In the genomic region with DNA sequence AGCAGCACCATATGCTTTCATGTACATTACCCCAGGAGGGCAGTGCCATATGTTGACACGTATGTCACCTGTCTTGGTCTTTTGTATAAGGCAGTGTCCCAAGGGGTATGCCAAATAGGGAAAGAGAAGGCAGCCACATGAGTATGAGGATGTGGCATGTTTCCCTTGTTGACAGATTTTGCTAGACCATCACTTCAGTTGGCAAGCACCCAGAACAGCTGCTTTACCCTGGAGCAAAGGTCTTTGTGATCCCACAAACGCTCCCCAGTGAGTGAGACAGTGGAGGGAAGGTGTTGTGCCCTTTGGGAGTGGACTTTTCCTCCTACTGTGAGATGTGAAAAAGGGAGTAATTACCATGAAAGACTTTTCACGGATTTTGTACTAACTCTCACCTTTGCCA, we compare ENCODE assay signal across 25 cellular contexts.
DNase-seq lines count a peak whose midpoint lies in the region; ATAC-seq and TF ChIP-seq lines count a peak whose summit lies in the region.
"Had no signal": no experiment of that assay in that cellular context is flagged by ENCODE, and none has a peak within 500 bp of the region (broad histone marks: within the 10 kb centered on the region; RNA-seq: fewer than 3 reads in every experiment).

No MANE protein-coding gene starts in this region.

- H3K4me1 ChIP-seq in BE2C (no peaks in the 10 kb centered on the region), tibial artery (no peaks in the 10 kb centered on the region)
- H3K4me1 ChIP-seq: foreskin keratinocyte had no signal

- no peak for ATAC-seq in HG02973 (IDR thresholded peaks at IDR 0.05; ENCODE audit: unreplicated experiment)
- ATAC-seq: foreskin keratinocyte; right cardiac atrium; Right ventricle myocardium inferior; stimulated activated effector memory CD8-positive, alpha-beta T cell treated with anti-CD3 and anti-CD28 coated beads, Interleukin-12 subunit alpha, Interleukin-12 subunit beta, amount 100 ng/mL, for 72 hours; T-cell had no signal

- H3K27ac ChIP-seq in tibial artery, result no peak overlapping the region
- H3K27ac ChIP-seq: cardiac muscle cell, foreskin keratinocyte, thoracic aorta had no signal

- H3K4me3 ChIP-seq in BE2C (ENCODE audit: low read depth, low read length) (no peak overlapping the region), tibial artery (no peak overlapping the region)
- H3K4me3 ChIP-seq: cardiac muscle cell, thoracic aorta had no signal

- H3K27me3 ChIP-seq in BE2C (no peaks in the 10 kb centered on the region), tibial artery (no peaks in the 10 kb centered on the region)
- H3K27me3 ChIP-seq: cardiac muscle cell, foreskin keratinocyte had no signal

- H3K36me3 ChIP-seq in BE2C, result no peaks in the 10 kb centered on the region
- no peaks in the 10 kb centered on the region for H3K36me3 ChIP-seq in tibial artery
- H3K36me3 ChIP-seq: cardiac muscle cell, thoracic aorta had no signal

- DNase-seq in BE2C (peak; percentile 10), DMS153 treated with DMSO at 0.1 percent for 48 hours (lab: John Stamatoyannopoulos, UW; ENCODE audit: unreplicated experiment) (peak; percentile 94), NCI-H2081 treated with DMSO at 0.1 percent for 48 hours (lab: John Stamatoyannopoulos, UW) (peak; percentile 95), inferior parietal cortex (ENCODE audit: extremely low spot score) (no peak), tibial artery (no peak)
- no peak for DNase-seq in stimulated activated naive CD4-positive, alpha-beta T cell treated with Interleukin-2 at 50 U/mL for 16 hours (lab: John Stamatoyannopoulos, UW)
- DNase-seq: activated CD4-positive, alpha-beta T cell treated with anti-CD3 and anti-CD28 coated beads, Interleukin-2, amount 10 ng/mL, durations not matched to agents 24 days and 14 days; activated CD8-positive, alpha-beta memory T cell treated with anti-CD3 and anti-CD28 coated beads, Interleukin-2, amount 50 U/mL, for 4 hours; activated effector memory CD4-positive, alpha-beta T cell treated with anti-CD3 and anti-CD28 coated beads, Interleukin-2, amount 50 U/mL, for 16 hours; amniotic stem cell; CD4-positive, CD25-positive, alpha-beta regulatory T cell; dermis blood vessel endothelial cell; foreskin keratinocyte; HFFc6; KG1; kidney glomerular epithelial cell; naive B cell; T-cell had no signal

- TF ChIP-seq CTCF in BE2C (IDR thresholded peaks at IDR 0.05; ENCODE audit: low read depth, low read length) (no peak), tibial artery (IDR thresholded peaks at IDR 0.05) (no peak)

- intact Hi-C loops in tibial artery (cut with DNase I; ENCODE audit: low total_unique reads), result no loop called here

- H3K9me3 ChIP-seq in BE2C, result no peaks in the 10 kb centered on the region
- H3K9me3 ChIP-seq in tibial artery, result no peaks in the 10 kb centered on the region
- H3K9me3 ChIP-seq: thoracic aorta had no signal

TF ChIP-seq in PFSK-1, 5 proteins besides CTCF, POLR2A, EP300 and RAD21:
- TF ChIP-seq FOXP2 (optimal IDR thresholded peaks at IDR 0.05; ENCODE audit: borderline replicate concordance, extremely low read depth, extremely low read length, insufficient read depth), result peak; percentile 24
- no peak for TF ChIP-seq TAF1 (IDR thresholded peaks at IDR 0.05; ENCODE audit: borderline replicate concordance, insufficient read depth, low read length)

Comparison
In these comparisons a context has a peak if more than half of its experiments do, and no peak if none do; other contexts are left out.
1. DNase-seq: peak in BE2C (single experiment), DMS153 treated with DMSO at 0.1 percent for 48 hours (single experiment) and NCI-H2081 treated with DMSO at 0.1 percent for 48 hours (single experiment); none in inferior parietal cortex (single experiment), stimulated activated naive CD4-positive, alpha-beta T cell treated with Interleukin-2 at 50 U/mL for 16 hours (single experiment) and tibial artery (0 of 2).